In genomic region chr10:132551093-132551807, GRCh38 we compare ENCODE assay signal across 1 cellular context.
TF ChIP-seq lines count a peak whose summit lies in the region.

No MANE protein-coding gene starts in this region.

TF ChIP-seq in K562, 482 proteins besides CTCF, POLR2A, EP300 and RAD21 (continued from another document and continues in another):
- TF ChIP-seq ZBTB40 (IDR thresholded peaks at IDR 0.05) (peak; percentile 52; the same call in 1 of the 2 replicates), ZBTB40 (CRISPR knock-in tag; IDR thresholded peaks at IDR 0.05) (no peak), KLF6 (CRISPR knock-in tag; IDR thresholded peaks at IDR 0.05; ENCODE audit: borderline replicate concordance) (peak; percentile 4; the same call in 1 of the 2 replicates), MAFG (tag; conservative IDR thresholded peaks at IDR 0.05) (peak; percentile 12; the same call in 1 of the 2 replicates), ZNF644 (tag; IDR thresholded peaks at IDR 0.05; ENCODE audit: low read depth) (no peak), THRB (CRISPR knock-in tag; conservative IDR thresholded peaks at IDR 0.05) (no peak), ZNF347 (CRISPR knock-in tag; IDR thresholded peaks at IDR 0.05; ENCODE audit: low read depth) (no peak), ZBTB8A (IDR thresholded peaks at IDR 0.05; ENCODE audit: partially characterized antibody) (no peak), HMG20A (CRISPR knock-in tag; conservative IDR thresholded peaks at IDR 0.05) (no peak), ZMIZ1 (IDR thresholded peaks at IDR 0.05; ENCODE audit: low read depth in 2 of 2, low read length in 2 of 2) (no peak), XRCC4 (IDR thresholded peaks at IDR 0.05; ENCODE audit: extremely low read depth, insufficient read depth, insufficient read length) (no peak), PTTG1 (tag; IDR thresholded peaks at IDR 0.05; ENCODE audit: low read depth) (no peak), ARID2 (IDR thresholded peaks at IDR 0.05) (no peak), HMG20B (CRISPR knock-in tag; IDR thresholded peaks at IDR 0.05) (no peak), PRDM10 (IDR thresholded peaks at IDR 0.05; ENCODE audit: partially characterized antibody) (no peak), ZBED1 (IDR thresholded peaks at IDR 0.05) (no peak), ZBTB43 (CRISPR knock-in tag; IDR thresholded peaks at IDR 0.05) (no peak), ARID3B (CRISPR knock-in tag; IDR thresholded peaks at IDR 0.05; ENCODE audit: borderline replicate concordance) (no peak), RFX7 (CRISPR knock-in tag; IDR thresholded peaks at IDR 0.05) (no peak), TEAD2 (tag; IDR thresholded peaks at IDR 0.05) (no peak), HLTF (IDR thresholded peaks at IDR 0.05) (no peak), NR2F6 (CRISPR knock-in tag; IDR thresholded peaks at IDR 0.05) (no peak), MTA3 (IDR thresholded peaks at IDR 0.05; ENCODE audit: borderline replicate concordance) (no peak), ZNF668 (CRISPR knock-in tag; IDR thresholded peaks at IDR 0.05) (no peak), THRA (IDR thresholded peaks at IDR 0.05) (no peak), FOXM1 (IDR thresholded peaks at IDR 0.05; ENCODE audit: low read depth) (no peak), FOXM1 (CRISPR knock-in tag; IDR thresholded peaks at IDR 0.05; ENCODE audit: low read depth) (no peak), NFRKB (IDR thresholded peaks at IDR 0.05; ENCODE audit: low read depth) (no peak), ZBTB34 (CRISPR knock-in tag; IDR thresholded peaks at IDR 0.05) (no peak), MCM5 (IDR thresholded peaks at IDR 0.05; ENCODE audit: low read depth) (no peak), KAT7 (CRISPR knock-in tag; IDR thresholded peaks at IDR 0.05; ENCODE audit: borderline replicate concordance) (no peak), ETV1 (tag; conservative IDR thresholded peaks at IDR 0.05; ENCODE audit: low read depth) (peak; percentile 46; the same call in 1 of the 2 replicates), CREB1 (IDR thresholded peaks at IDR 0.05) (no peak), CREB1 (CRISPR knock-in tag; IDR thresholded peaks at IDR 0.05) (no peak), E2F5 (CRISPR knock-in tag; IDR thresholded peaks at IDR 0.05) (no peak)
